8 cellular contexts compared by ENCODE assay signal in genomic region chr16:19113577-19114358, GRCh38. TPM values are rescaled to one million over a fixed set of nuclear protein-coding genes. Genes with fewer than 3 reads are reported as not detected.
DNase-seq lines count a peak whose midpoint lies in the region; ATAC-seq and TF ChIP-seq lines count a peak whose summit lies in the region.

ITPRIPL2 (plus strand) TSS chr16:19113964; CDS start chr16:19114462, 498 bp downstream.

- H3K27ac ChIP-seq in DOHH2 (ENCODE audit: low read depth, low read length) (no peak within 1 kb of the TSS), colonic mucosa (peak within 1 kb of the TSS; percentile 94), spleen (peak within 1 kb of the TSS; percentile 74 to 92 (median 88))

- peaks cover 21% of the 10 kb centered on the region for H3F3A ChIP-seq in DOHH2 (ENCODE audit: control insufficient read depth, insufficient read depth)

- H3K79me2 ChIP-seq in DOHH2 (ENCODE audit: control insufficient read depth, low read length), result no peaks in the 10 kb centered on the region

- DNase-seq in H4 (ENCODE audit: low spot score) (peak; percentile 70), RPMI7951 (ENCODE audit: low read depth) (peak; percentile 97), colonic mucosa (peak; percentile 86), kidney epithelial cell (ENCODE audit: low read depth) (no peak), spleen (peak; percentile 89)

- no peaks in the 10 kb centered on the region for H3K9me2 ChIP-seq in DOHH2 (replicated peaks; ENCODE audit: control insufficient read depth, low read length)

- H3K4me1 ChIP-seq in DOHH2 (ENCODE audit: control insufficient read depth, low read length) (peaks cover 35% of the 10 kb centered on the region), colonic mucosa (peaks cover 21% of the 10 kb centered on the region), spleen (peaks cover 26 to 64% (median 57%) of the 10 kb centered on the region in 6 donors)

- peak within 1 kb of the TSS; percentile 54 for H3K4me3 ChIP-seq in DOHH2 (ENCODE audit: low read length)
- H3K4me3 ChIP-seq in colonic mucosa, result peak within 1 kb of the TSS; percentile 79
- H3K4me3 ChIP-seq in kidney epithelial cell (ENCODE audit: low read depth, low read length), result peak within 1 kb of the TSS; percentile 47
- H3K4me3 ChIP-seq in spleen, result peak within 1 kb of the TSS; percentile 37 to 80 (median 60)

- H4K20me1 ChIP-seq in DOHH2 (ENCODE audit: control insufficient read depth, insufficient read depth, low read depth, low read length), result no peaks in the 10 kb centered on the region

- intact Hi-C loops in colonic mucosa (cut with DNase I) (no loop called here), spleen (cut with DNase I; ENCODE audit: low total_unique reads) (no loop called here)

- WGBS in spleen, 5 donors, result 2 to 6% (median 2%) methylated on average over 39 to 74 of the region's 74 CpGs

- H3K4me2 ChIP-seq in DOHH2 (ENCODE audit: low read length), result peak within 1 kb of the TSS; percentile 59

- H3K9me3 ChIP-seq in DOHH2 (ENCODE audit: control insufficient read depth, insufficient read depth, low read length), result no peaks in the 10 kb centered on the region
- H3K9me3 ChIP-seq in colonic mucosa, result no peaks in the 10 kb centered on the region
- no peaks in the 10 kb centered on the region for H3K9me3 ChIP-seq in spleen

- H3K9ac ChIP-seq in colonic mucosa (ENCODE audit: low read depth in 2 of 2, low read length in 2 of 2), result peak within 1 kb of the TSS; percentile 74 to 96

- ATAC-seq in HG03097 (IDR thresholded peaks at IDR 0.05; ENCODE audit: low FRiP score, unreplicated experiment), result no peak
- ATAC-seq in GM21576 (IDR thresholded peaks at IDR 0.05; ENCODE audit: unreplicated experiment), result no peak

- TF ChIP-seq POLR2A in spleen (IDR thresholded peaks at IDR 0.05), result peak in 1 of 3 donors; percentile 27

- no peak for TF ChIP-seq CTCF in DOHH2 (IDR thresholded peaks at IDR 0.05; ENCODE audit: low read depth, low read length, poor library complexity, severe bottlenecking)
- no peak for TF ChIP-seq CTCF in colonic mucosa (IDR thresholded peaks at IDR 0.05)
- no peak for TF ChIP-seq CTCF in kidney epithelial cell (IDR thresholded peaks at IDR 0.05; ENCODE audit: insufficient read depth, low read length, poor library complexity, severe bottlenecking)
- peak in 1 of 11 experiments; percentile 8 for TF ChIP-seq CTCF in spleen (IDR thresholded peaks at IDR 0.05 in 8 of 11, conservative IDR thresholded peaks at IDR 0.05 in 3 of 11)

- no peaks in the 10 kb centered on the region for H3K36me3 ChIP-seq in DOHH2 (ENCODE audit: control insufficient read depth, low read length)
- no peaks in the 10 kb centered on the region for H3K36me3 ChIP-seq in colonic mucosa
- H3K36me3 ChIP-seq in kidney epithelial cell (ENCODE audit: control insufficient read depth, insufficient read depth, low read length), result no peaks in the 10 kb centered on the region
- H3K36me3 ChIP-seq in spleen, result peaks cover 0 to 13% (median 3%) of the 10 kb centered on the region in 6 donors

- H3K27me3 ChIP-seq in DOHH2 (ENCODE audit: control insufficient read depth, low read length) (peaks cover 22% of the 10 kb centered on the region), colonic mucosa (no peaks in the 10 kb centered on the region), kidney epithelial cell (ENCODE audit: control insufficient read depth, insufficient read depth, low read length) (no peaks in the 10 kb centered on the region), spleen (replicated peaks in 1 of 7) (peaks cover 0 to 29% (median 6%) of the 10 kb centered on the region in 7 donors)

RNA-seq across cellular contexts. Expression of gene ITPRIPL2, which starts in this region (rescaled TPM):
- total RNA-seq in H4 (2014; rRNA removed; shearing (Covaris generic)), result 8.2 and 8.7 TPM in 2 replicates
- 14.5 and 15.9 TPM in 2 replicates for total RNA-seq in RPMI7951 (2014; rRNA removed; shearing (Covaris generic))
- total RNA-seq in colonic mucosa, result 10 to 100 TPM; 34.9 to 36.2 TPM
- total RNA-seq in kidney epithelial cell, result 71.8 and 90.2 TPM in 2 replicates
- 10 to 100 TPM; 19.1 to 41.5 (median 32.7) TPM for total RNA-seq in spleen
- polyA plus RNA-seq in spleen, result 1 to 10 TPM; 2.2 to 3.7 (median 2.5) TPM
